Comparison of ENCODE assay signal across 27 cellular contexts in genomic region chr19:18878858-18879578, GRCh38. TPM values are rescaled to one million over a fixed set of nuclear protein-coding genes. Genes with fewer than 3 reads are reported as not detected.
DNase-seq lines count a peak whose midpoint lies in the region; ATAC-seq, FAIRE-seq and TF ChIP-seq lines count a peak whose summit lies in the region.
"Had no signal": no experiment of that assay in that cellular context is flagged by ENCODE, and none has a peak within 500 bp of the region (broad histone marks: within the 10 kb centered on the region; RNA-seq: fewer than 3 reads in every experiment).

No MANE protein-coding gene starts in this region.

- in situ Hi-C loops in IMR-90 (cut with MboI; ENCODE audit: low sequenced_read_pairs) (no loop called here), K562 (cut with MboI) (no loop called here)

- H2AK5ac ChIP-seq in IMR-90 (ENCODE audit: low read depth, low read length), result no peak overlapping the region

- no peak overlapping the region for H3K56ac ChIP-seq in IMR-90 (ENCODE audit: extremely low read depth, insufficient read depth, low read length)

- no peak for FAIRE-seq in K562 (lab: Jason Lieb, UNC)
- FAIRE-seq: GM18507, islet of Langerhans, TTC549 had no signal

- H2BK15ac ChIP-seq in IMR-90 (ENCODE audit: low read depth, low read length), result no peak overlapping the region

- POLR2A ChIA-PET in IMR-90 (lab: Charles Lee; ENCODE audit: unreplicated experiment), result no interaction called here
- POLR2A ChIA-PET in K562 (lab: Yijun Ruan, JAX), result interaction anchor here (1.1 to 1.7 kb wide), 3 partner anchors 15 to 108 kb away, joined by 3 to 7 read pairs (median 3); no protein-coding TSS in a partner anchor

- H3K18ac ChIP-seq in IMR-90 (ENCODE audit: low read depth, low read length), result no peak overlapping the region

- H3K4me1 ChIP-seq in IMR-90 (ENCODE audit: control insufficient read depth, insufficient read depth, low read length), result no peaks in the 10 kb centered on the region
- peaks cover 11 to 37% of the 10 kb centered on the region in 2 experiments; a peak in 4 of 5 replicates for H3K4me1 ChIP-seq in K562 (replicated peaks in 1 of 2; ENCODE audit: control insufficient read depth in 2 of 2, insufficient read depth in 2 of 2, low read length in 2 of 2)
- H3K4me1 ChIP-seq: gastroesophageal sphincter, left ventricle myocardium inferior, thyroid gland had no signal

- H3K79me2 ChIP-seq in K562 (ENCODE audit: control insufficient read depth, insufficient read depth, low read length), result no peaks in the 10 kb centered on the region

- no peak for TF ChIP-seq RAD21 in IMR-90 (IDR thresholded peaks at IDR 0.05; ENCODE audit: low read length)
- TF ChIP-seq RAD21 in K562 (CRISPR knock-in tag; conservative IDR thresholded peaks at IDR 0.05 in 1 of 2, IDR thresholded peaks at IDR 0.05 in 1 of 2), result no peak

- CTCF ChIA-PET in IMR-90 (lab: Yijun Ruan, JAX) (no interaction called here), K562 (lab: Yijun Ruan, JAX; ENCODE audit: low intra/inter-chr PET ratio) (no interaction called here)

- H3K4me2 ChIP-seq in IMR-90 (ENCODE audit: low read depth, low read length) (no peak overlapping the region), K562 (ENCODE audit: insufficient read depth, low read length) (no peak overlapping the region)

- H3K4me1 Mint-ChIP-seq in stimulated activated naive CD8-positive, alpha-beta T cell treated with anti-CD3 and anti-CD28 coated beads, Interleukin-15, amount 100 ng/mL, for 72 hours, result no peaks in the 10 kb centered on the region
- H3K4me1 Mint-ChIP-seq: activated naive CD4-positive, alpha-beta T cell treated with anti-CD3 and anti-CD28 coated beads, Interleukin-2, amount 10 ng/mL, durations not matched to agents 7 days and 5 days; endodermal cell; mesothelial cell of epicardium had no signal

- TF ChIP-seq EP300 in K562 (IDR thresholded peaks at IDR 0.05; ENCODE audit: low read length), result no peak

- no peak overlapping the region for H3K9ac ChIP-seq in IMR-90 (ENCODE audit: low read depth, low read length)
- peak overlapping the region in 1 of 2 experiments; percentile 20; a peak in 1 of 4 replicates for H3K9ac ChIP-seq in K562 (ENCODE audit: insufficient read depth in 1 of 2, low read depth in 2 of 2, low read length in 2 of 2)

- intact Hi-C loops in IMR-90 (cut with micrococcal nuclease) (no loop called here), K562 (cut with micrococcal nuclease) (no loop called here)

- H3K23ac ChIP-seq in IMR-90 (ENCODE audit: low read depth, low read length), result no peak overlapping the region

- no peaks in the 10 kb centered on the region; the same call in 1 of the 2 replicates for H4K20me1 ChIP-seq in IMR-90 (ENCODE audit: insufficient read depth, low read length)
- H4K20me1 ChIP-seq in K562 (replicated peaks; ENCODE audit: control insufficient read depth, insufficient read depth, low read length), result no peaks in the 10 kb centered on the region

- H3K4ac ChIP-seq in IMR-90 (ENCODE audit: low read depth, low read length), result no peak overlapping the region

- H3K27me3 ChIP-seq in IMR-90 (ENCODE audit: control insufficient read depth, insufficient read depth, low read length), result no peaks in the 10 kb centered on the region
- no peaks in the 10 kb centered on the region for H3K27me3 ChIP-seq in K562 (ENCODE audit: control insufficient read depth in 2 of 2, insufficient read depth in 2 of 2, low read length in 2 of 2)
- H3K27me3 ChIP-seq: esophagus squamous epithelium, gastroesophageal sphincter, thyroid gland had no signal

- BruUV-seq in IMR-90 (replicated peaks; lab: Mats Ljungman, UMichigan), result no TSS peak
- BruUV-seq in K562 (replicated peaks; lab: Mats Ljungman, UMichigan), result no TSS peak

- H3K79me1 ChIP-seq in IMR-90 (ENCODE audit: low read depth in 1 of 2, low read length in 2 of 2), result no peaks in the 10 kb centered on the region

- H3K4me3 ChIP-seq in IMR-90 (ENCODE audit: insufficient read depth, low read depth, low read length), result no peak overlapping the region
- no peak overlapping the region for H3K4me3 ChIP-seq in K562
- H3K4me3 ChIP-seq: coronary artery, esophagus squamous epithelium, gastroesophageal sphincter, left ventricle myocardium inferior, thyroid gland had no signal

- no peak overlapping the region for H4K91ac ChIP-seq in IMR-90 (ENCODE audit: insufficient read depth, low read depth, low read length)

- peak; percentile 42 for ATAC-seq in stimulated activated naive CD8-positive, alpha-beta T cell treated with anti-CD3 and anti-CD28 coated beads, Interleukin-15, amount 100 ng/mL, for 72 hours
- ATAC-seq in stimulated activated naive CD8-positive, alpha-beta T cell treated with anti-CD3 and anti-CD28 coated beads, Interleukin-15, Interleukin-2, amounts not matched to agents 100 U/mL and 50 U/mL, for 24 hours, result no peak
- ATAC-seq in IMR-90 (ENCODE audit: low read depth), result peak; percentile 8; the same call in 1 of the 2 replicates
- ATAC-seq in K562, result no peak
- no peak for ATAC-seq in GM18511 (IDR thresholded peaks at IDR 0.05; ENCODE audit: unreplicated experiment)

- TF ChIP-seq CTCF in IMR-90 (conservative IDR thresholded peaks at IDR 0.05; ENCODE audit: low read depth, low read length), result no peak
- no peak for TF ChIP-seq CTCF in K562 (IDR thresholded peaks at IDR 0.05 in 2 of 3, conservative IDR thresholded peaks at IDR 0.05 in 1 of 3; ENCODE audit: insufficient read depth in 2 of 3, low read depth in 1 of 3, low read length in 3 of 3)

- no peak overlapping the region for H3K4me3 Mint-ChIP-seq in stimulated activated naive CD8-positive, alpha-beta T cell treated with anti-CD3 and anti-CD28 coated beads, Interleukin-15, amount 100 ng/mL, for 72 hours
- H3K4me3 Mint-ChIP-seq: activated naive CD4-positive, alpha-beta T cell treated with anti-CD3 and anti-CD28 coated beads, Interleukin-2, amount 10 ng/mL, durations not matched to agents 7 days and 5 days; endodermal cell; mesothelial cell of epicardium; naive thymus-derived CD8-positive, alpha-beta T cell had no signal

- TF ChIP-seq POLR2A in IMR-90 (IDR thresholded peaks at IDR 0.05; ENCODE audit: low read depth, low read length) (no peak), K562 (conservative IDR thresholded peaks at IDR 0.05) (no peak)

- H2AFZ ChIP-seq in IMR-90 (replicated peaks; ENCODE audit: low read length, poor library complexity) (no peak overlapping the region), K562 (ENCODE audit: low read depth, low read length) (no peak overlapping the region)

- H4K8ac ChIP-seq in IMR-90 (ENCODE audit: low read depth in 2 of 2, low read length in 2 of 2), result no peak overlapping the region

- H3K27ac Mint-ChIP-seq in stimulated activated naive CD8-positive, alpha-beta T cell treated with anti-CD3 and anti-CD28 coated beads, Interleukin-15, amount 100 ng/mL, for 72 hours, result peak overlapping the region in 1 of 2 donors; percentile 54
- H3K27ac Mint-ChIP-seq: activated naive CD4-positive, alpha-beta T cell treated with anti-CD3 and anti-CD28 coated beads, Interleukin-2, amount 10 ng/mL, durations not matched to agents 7 days and 5 days; endodermal cell; mesothelial cell of epicardium had no signal

- H2AK9ac ChIP-seq in IMR-90 (replicated peaks; ENCODE audit: low read depth, low read length, poor library complexity), result peak overlapping the region; percentile 65

- DNase-seq in stimulated activated naive CD8-positive, alpha-beta T cell treated with anti-CD3 and anti-CD28 coated beads, Interleukin-15, amount 100 ng/mL, for 72 hours, result no peak
- DNase-seq in stimulated activated naive CD8-positive, alpha-beta T cell treated with anti-CD3 and anti-CD28 coated beads, Interleukin-15, Interleukin-2, amounts not matched to agents 100 U/mL and 50 U/mL, for 24 hours, result no peak
- DNase-seq in IMR-90 (no peak), K562 (ENCODE audit: extremely low read depth in 1 of 4, low spot score in 3 of 4) (no peak), mesenteric fat pad (ENCODE audit: low spot score) (no peak)
- DNase-seq in activated CD4-positive, alpha-beta T cell treated with anti-CD3 and anti-CD28 coated beads for 48 hours, result no peak
- DNase-seq: esophagus squamous epithelium; GOT3; hippocampal formation; left ventricle myocardium inferior; NCI-H1105; NCI-H2107; NCI-H446; retina; stimulated activated CD4-positive, alpha-beta T cell treated with anti-CD3 and anti-CD28 coated beads, Interleukin-12 subunit alpha, Interleukin-12 subunit beta, amount 100 ng/mL, for 4 hours; stimulated activated CD4-positive, alpha-beta T cell treated with anti-CD3 and anti-CD28 coated beads, Interleukin-4, amount 100 ng/mL, for 24 hours; thyroid gland had no signal

- H3K27me3 Mint-ChIP-seq in stimulated activated naive CD8-positive, alpha-beta T cell treated with anti-CD3 and anti-CD28 coated beads, Interleukin-15, amount 100 ng/mL, for 72 hours, result no peaks in the 10 kb centered on the region

- no peak overlapping the region for H2BK20ac ChIP-seq in IMR-90 (ENCODE audit: low read depth, low read length)

- no peak overlapping the region for H3K14ac ChIP-seq in IMR-90 (replicated peaks; ENCODE audit: low read depth, low read length)

- H2BK120ac ChIP-seq in IMR-90 (ENCODE audit: low read depth, low read length), result no peak overlapping the region

- H3K36me3 ChIP-seq in IMR-90 (ENCODE audit: control insufficient read depth, insufficient read depth, low read length), result peaks cover 3% of the 10 kb centered on the region; the same call in 1 of the 2 replicates
- H3K36me3 ChIP-seq in K562 (ENCODE audit: control insufficient read depth, insufficient read depth, low read length), result no peaks in the 10 kb centered on the region
- H3K36me3 ChIP-seq: esophagus squamous epithelium, left ventricle myocardium inferior, thyroid gland had no signal

- H3K9me3 ChIP-seq in IMR-90 (ENCODE audit: control insufficient read depth, insufficient read depth, low read length) (peaks cover 6% of the 10 kb centered on the region; the same call in 1 of the 2 replicates), K562 (replicated peaks; ENCODE audit: control insufficient read depth, insufficient read depth, low read depth, low read length) (peaks cover 8% of the 10 kb centered on the region)
- H3K9me3 ChIP-seq: esophagus squamous epithelium, thyroid gland had no signal

- dilution Hi-C loops in IMR-90 (cut with HindIII; ENCODE audit: low sequenced_read_pairs, unreplicated experiment), result no loop called here

- 92% methylated on average over 21 of the region's 34 CpGs; no CpG with 5 or more reads in 1 of the 2 experiments for WGBS in IMR-90 (ENCODE audit: extremely low coverage in 2 of 2, insufficient read length in 1 of 2), 2 experiments
- WGBS in K562 (ENCODE audit: insufficient coverage, low coverage, missing lambda C conversion rate), result 89% methylated on average over 20 of the region's 34 CpGs

- no peak overlapping the region for H4K5ac ChIP-seq in IMR-90 (ENCODE audit: low read depth, low read length)

- H3K27ac ChIP-seq in IMR-90 (ENCODE audit: insufficient read depth, low read length) (no peak overlapping the region), K562 (ENCODE audit: extremely low read depth, low read depth, low read length) (no peak overlapping the region)
- H3K27ac ChIP-seq: coronary artery, esophagus squamous epithelium, gastroesophageal sphincter, left ventricle myocardium inferior, thyroid gland had no signal

- H3K9me1 ChIP-seq in IMR-90 (ENCODE audit: insufficient read depth, low read length) (no peaks in the 10 kb centered on the region; the same call in 1 of the 2 replicates), K562 (ENCODE audit: control insufficient read depth, insufficient read depth, low read length) (no peaks in the 10 kb centered on the region)

- no peak overlapping the region for H2BK5ac ChIP-seq in IMR-90 (ENCODE audit: low read depth, low read length, poor library complexity, severe bottlenecking)

- no peaks in the 10 kb centered on the region for H3K9me3 Mint-ChIP-seq in stimulated activated naive CD8-positive, alpha-beta T cell treated with anti-CD3 and anti-CD28 coated beads, Interleukin-15, amount 100 ng/mL, for 72 hours
- H3K9me3 Mint-ChIP-seq: activated naive CD4-positive, alpha-beta T cell treated with anti-CD3 and anti-CD28 coated beads, Interleukin-2, amount 10 ng/mL, durations not matched to agents 7 days and 5 days; naive thymus-derived CD8-positive, alpha-beta T cell had no signal

RNA-seq across cellular contexts. Expression of gene CERS1, which starts 16.9 kb away (rescaled TPM):
- total RNA-seq in IMR-90 (2012; rRNA removed) (0.56 and 0.90 TPM in 2 replicates), K562 (2014; rRNA removed) (0.86 TPM in 2 replicates), K562 (2014; rRNA removed; fragmentation: Illumina TruSeq; extraction: Trizol) (0.13 and 0.33 TPM in 2 replicates), K562 (2015; rRNA removed; fragmentation: Illumina TruSeq; extraction: Trizol) (0.43 and 1.4 TPM in 2 replicates), K562 (2021) (1.5 and 1.7 TPM in 2 replicates), mesenteric fat pad (0.45 TPM)
- polyA plus RNA-seq in IMR-90 (2012; rRNA removed) (4.1 and 4.3 TPM in 2 replicates), K562 (2011; rRNA removed) (1.5 and 3.8 TPM in 2 replicates), K562 (2014; fragmentation: Illumina TruSeq; extraction: Trizol) (0.80 and 1.7 TPM in 2 replicates), K562 (2014; fragmentation: Nextera tagmentation; extraction: Ambion mirVana) (not detected), K562 (2014; rRNA removed) (1.1 TPM in 2 replicates)
- 2.1 and 8.4 TPM in 2 replicates for polyA plus RNA-seq in IMR-90 (2012; cell fraction: cytosol; rRNA removed)
- polyA plus RNA-seq in IMR-90 (2012; cell fraction: nucleus; rRNA removed; ENCODE audit: low replicate concordance), result 2.4 and 8.1 TPM in 2 replicates
- total RNA-seq in K562 (2011; cell fraction: chromatin; rRNA removed; ENCODE audit: low replicate concordance), result 1.3 and 6.2 TPM in 2 replicates
- total RNA-seq in K562 (2011; cell fraction: nucleolus; rRNA removed), result 4.2 and 5.0 TPM in 2 replicates
- total RNA-seq in K562 (2011; cell fraction: nucleoplasm; rRNA removed), result 1.5 and 3.7 TPM in 2 replicates
- polyA plus RNA-seq in K562 (2011; cell fraction: cytosol; rRNA removed), result 5.5 and 5.7 TPM in 2 replicates
- polyA plus RNA-seq in K562 (2011; cell fraction: nucleus; rRNA removed), result 3.7 and 4.0 TPM in 2 replicates
- polyA plus RNA-seq in K562 (2012), result 0.71 and 0.87 TPM in 2 replicates
- 1.1 and 2.3 TPM in 2 replicates for polyA minus RNA-seq in K562 (2011; rRNA and poly(A)+ RNA removed)
- polyA minus RNA-seq in K562 (2011; cell fraction: cytosol; rRNA and poly(A)+ RNA removed), result 1.2 and 3.5 TPM in 2 replicates
- 0.40 and 0.78 TPM in 2 replicates for polyA minus RNA-seq in K562 (2011; cell fraction: nucleus; rRNA and poly(A)+ RNA removed)
- total RNA-seq: naive thymus-derived CD8-positive, alpha-beta T cell had no signal
- polyA plus RNA-seq: naive thymus-derived CD8-positive, alpha-beta T cell had no signal

RNA-seq across cellular contexts. Expression of gene COPE, which starts 40.2 kb away (rescaled TPM):
- total RNA-seq in IMR-90 (2012; rRNA removed) (310 and 347 TPM in 2 replicates), K562 (2014; rRNA removed) (239 and 305 TPM in 2 replicates), K562 (2014; rRNA removed; fragmentation: Illumina TruSeq; extraction: Trizol) (19.2 and 33.2 TPM in 2 replicates), K562 (2015; rRNA removed; fragmentation: Illumina TruSeq; extraction: Trizol) (130 and 147 TPM in 2 replicates), K562 (2021) (273 and 289 TPM in 2 replicates), mesenteric fat pad (147 TPM)
- polyA plus RNA-seq in IMR-90 (2012; rRNA removed) (461 and 500 TPM in 2 replicates), K562 (2011; rRNA removed) (159 and 263 TPM in 2 replicates), K562 (2014; fragmentation: Illumina TruSeq; extraction: Trizol) (50.1 and 152 TPM in 2 replicates), K562 (2014; fragmentation: Nextera tagmentation; extraction: Ambion mirVana) (10 to 100 TPM in 1 of 2 experiments, 1 to 10 TPM in 1; 5.8 to 18.3 TPM), K562 (2014; rRNA removed) (230 and 233 TPM in 2 replicates)
- polyA plus RNA-seq in IMR-90 (2012; cell fraction: cytosol; rRNA removed), result 350 and 779 TPM in 2 replicates
- 196 and 505 TPM in 2 replicates for polyA plus RNA-seq in IMR-90 (2012; cell fraction: nucleus; rRNA removed; ENCODE audit: low replicate concordance)
- 63.5 and 278 TPM in 2 replicates for total RNA-seq in K562 (2011; cell fraction: chromatin; rRNA removed; ENCODE audit: low replicate concordance)
- total RNA-seq in K562 (2011; cell fraction: nucleolus; rRNA removed), result 249 and 252 TPM in 2 replicates
- total RNA-seq in K562 (2011; cell fraction: nucleoplasm; rRNA removed), result 127 and 141 TPM in 2 replicates
- 307 and 533 TPM in 2 replicates for polyA plus RNA-seq in K562 (2011; cell fraction: cytosol; rRNA removed)
- 164 and 210 TPM in 2 replicates for polyA plus RNA-seq in K562 (2011; cell fraction: nucleus; rRNA removed)
- 176 and 372 TPM in 2 replicates for polyA plus RNA-seq in K562 (2012)
- polyA minus RNA-seq in K562 (2011; rRNA and poly(A)+ RNA removed), result 43.6 and 67.0 TPM in 2 replicates
- 103 and 143 TPM in 2 replicates for polyA minus RNA-seq in K562 (2011; cell fraction: cytosol; rRNA and poly(A)+ RNA removed)
- 49.1 and 66.3 TPM in 2 replicates for polyA minus RNA-seq in K562 (2011; cell fraction: nucleus; rRNA and poly(A)+ RNA removed)

RNA-seq across cellular contexts. Expression of gene DDX49, which starts 40.5 kb away (rescaled TPM):
- total RNA-seq in IMR-90 (2012; rRNA removed) (50.9 and 55.8 TPM in 2 replicates), K562 (2014; rRNA removed) (113 and 149 TPM in 2 replicates), K562 (2014; rRNA removed; fragmentation: Illumina TruSeq; extraction: Trizol) (26.2 and 45.7 TPM in 2 replicates), K562 (2015; rRNA removed; fragmentation: Illumina TruSeq; extraction: Trizol) (51.1 and 57.8 TPM in 2 replicates), K562 (2021) (78.9 and 88.6 TPM in 2 replicates), mesenteric fat pad (49.1 TPM)
- polyA plus RNA-seq in IMR-90 (2012; rRNA removed) (52.1 and 61.9 TPM in 2 replicates), K562 (2011; rRNA removed) (35.6 and 43.2 TPM in 2 replicates), K562 (2014; fragmentation: Illumina TruSeq; extraction: Trizol) (33.3 and 53.3 TPM in 2 replicates), K562 (2014; fragmentation: Nextera tagmentation; extraction: Ambion mirVana) (1 to 10 TPM; 1.1 to 6.3 TPM), K562 (2014; rRNA removed) (61.3 and 65.9 TPM in 2 replicates)
- polyA plus RNA-seq in IMR-90 (2012; cell fraction: cytosol; rRNA removed), result 52.5 and 65.2 TPM in 2 replicates
- 50.7 and 114 TPM in 2 replicates for polyA plus RNA-seq in IMR-90 (2012; cell fraction: nucleus; rRNA removed; ENCODE audit: low replicate concordance)
- total RNA-seq in K562 (2011; cell fraction: chromatin; rRNA removed; ENCODE audit: low replicate concordance), result 17.3 and 60.1 TPM in 2 replicates
- 53.9 and 64.9 TPM in 2 replicates for total RNA-seq in K562 (2011; cell fraction: nucleolus; rRNA removed)
- total RNA-seq in K562 (2011; cell fraction: nucleoplasm; rRNA removed), result 23.2 and 29.4 TPM in 2 replicates
- 53.9 and 97.8 TPM in 2 replicates for polyA plus RNA-seq in K562 (2011; cell fraction: cytosol; rRNA removed)
- polyA plus RNA-seq in K562 (2011; cell fraction: nucleus; rRNA removed), result 37.4 and 64.0 TPM in 2 replicates
- 53.0 and 58.9 TPM in 2 replicates for polyA plus RNA-seq in K562 (2012)
- 27.6 and 57.1 TPM in 2 replicates for polyA minus RNA-seq in K562 (2011; rRNA and poly(A)+ RNA removed)
- polyA minus RNA-seq in K562 (2011; cell fraction: cytosol; rRNA and poly(A)+ RNA removed), result 34.9 and 39.1 TPM in 2 replicates
- polyA minus RNA-seq in K562 (2011; cell fraction: nucleus; rRNA and poly(A)+ RNA removed), result 23.5 and 26.5 TPM in 2 replicates

RNA-seq across cellular contexts. Expression of gene UPF1, which starts 47.3 kb away (rescaled TPM):
- total RNA-seq in IMR-90 (2012; rRNA removed) (31.2 and 31.4 TPM in 2 replicates), K562 (2014; rRNA removed) (59.6 and 66.0 TPM in 2 replicates), K562 (2014; rRNA removed; fragmentation: Illumina TruSeq; extraction: Trizol) (24.6 and 27.9 TPM in 2 replicates), K562 (2015; rRNA removed; fragmentation: Illumina TruSeq; extraction: Trizol) (27.8 and 31.1 TPM in 2 replicates), K562 (2021) (98.8 and 103 TPM in 2 replicates), mesenteric fat pad (53.8 TPM)
- polyA plus RNA-seq in IMR-90 (2012; rRNA removed) (39.2 and 50.3 TPM in 2 replicates), K562 (2011; rRNA removed) (21.5 and 44.9 TPM in 2 replicates), K562 (2014; fragmentation: Illumina TruSeq; extraction: Trizol) (47.1 and 49.1 TPM in 2 replicates), K562 (2014; fragmentation: Nextera tagmentation; extraction: Ambion mirVana) (under 1 TPM; 0.34 to 0.71 TPM), K562 (2014; rRNA removed) (36.5 and 40.7 TPM in 2 replicates)
- 19.9 and 28.2 TPM in 2 replicates for polyA plus RNA-seq in IMR-90 (2012; cell fraction: cytosol; rRNA removed)
- 76.6 and 116 TPM in 2 replicates for polyA plus RNA-seq in IMR-90 (2012; cell fraction: nucleus; rRNA removed; ENCODE audit: low replicate concordance)
- 164 and 380 TPM in 2 replicates for total RNA-seq in K562 (2011; cell fraction: chromatin; rRNA removed; ENCODE audit: low replicate concordance)
- 194 and 199 TPM in 2 replicates for total RNA-seq in K562 (2011; cell fraction: nucleolus; rRNA removed)
- 117 and 137 TPM in 2 replicates for total RNA-seq in K562 (2011; cell fraction: nucleoplasm; rRNA removed)
- 21.0 and 30.1 TPM in 2 replicates for polyA plus RNA-seq in K562 (2011; cell fraction: cytosol; rRNA removed)
- polyA plus RNA-seq in K562 (2011; cell fraction: nucleus; rRNA removed), result 96.8 and 126 TPM in 2 replicates
- 49.2 and 51.8 TPM in 2 replicates for polyA plus RNA-seq in K562 (2012)
- polyA minus RNA-seq in K562 (2011; rRNA and poly(A)+ RNA removed), result 68.3 and 101 TPM in 2 replicates
- 99.1 and 134 TPM in 2 replicates for polyA minus RNA-seq in K562 (2011; cell fraction: cytosol; rRNA and poly(A)+ RNA removed)
- 61.1 and 76.9 TPM in 2 replicates for polyA minus RNA-seq in K562 (2011; cell fraction: nucleus; rRNA and poly(A)+ RNA removed)

Comparison
In these comparisons a context has a peak if more than half of its experiments do, and no peak if none do; other contexts are left out.
1. ATAC-seq: peak in stimulated activated naive CD8-positive, alpha-beta T cell treated with anti-CD3 and anti-CD28 coated beads, Interleukin-15, amount 100 ng/mL, for 72 hours (single experiment) and IMR-90 (single experiment); none in stimulated activated naive CD8-positive, alpha-beta T cell treated with anti-CD3 and anti-CD28 coated beads, Interleukin-15, Interleukin-2, amounts not matched to agents 100 U/mL and 50 U/mL, for 24 hours (single experiment), K562 (single experiment) and GM18511 (single experiment).